ENCODE assay signal across 8 cellular contexts in genomic region chr14:104827173-104828055, GRCh38. TPM values are rescaled to one million over a fixed set of nuclear protein-coding genes. Genes with fewer than 3 reads are reported as not detected.
DNase-seq lines count a peak whose midpoint lies in the region; ATAC-seq and TF ChIP-seq lines count a peak whose summit lies in the region.

No MANE protein-coding gene starts in this region.

- DNase-seq in A673 (ENCODE audit: low spot score) (peak; percentile 56), GM19238 (ENCODE audit: insufficient read length, low spot score) (peak; percentile 76), NCI-H526 treated with DMSO at 0.1 percent for 48 hours (lab: John Stamatoyannopoulos, UW) (peak; percentile 32), erythroblast (lab: John Stamatoyannopoulos, UW) (peak; percentile 57 to 65), upper lobe of right lung (peak; percentile 81)
- peak; percentile 62 for DNase-seq in activated CD8-positive, alpha-beta T cell treated with anti-CD3 and anti-CD28 coated beads, Interleukin-2, amount 10 ng/mL, durations not matched to agents 7 days and 5 days
- DNase-seq in natural killer cell treated with Interleukin-12 subunit alpha and Interleukin-12 subunit beta and Interleukin-15 and Interleukin-18, amount 100 ng/mL, for 72 hours (ENCODE audit: low spot score) = no peak

- peak; percentile 35; the same call in 1 of the 2 replicates for TF ChIP-seq CTCF in A673 (conservative IDR thresholded peaks at IDR 0.05; ENCODE audit: low read depth, low read length)
- TF ChIP-seq CTCF in upper lobe of right lung (IDR thresholded peaks at IDR 0.05) = peak; percentile 46

- ATAC-seq in activated CD8-positive, alpha-beta T cell treated with anti-CD3 and anti-CD28 coated beads, Interleukin-2, amount 10 ng/mL, durations not matched to agents 7 days and 5 days = peak; percentile 59
- ATAC-seq in natural killer cell treated with Interleukin-12 subunit alpha and Interleukin-12 subunit beta and Interleukin-15 and Interleukin-18, amount 100 ng/mL, for 72 hours = peak; percentile 50 to 65
- ATAC-seq in upper lobe of right lung = peak; percentile 62
- ATAC-seq in GM19452 (IDR thresholded peaks at IDR 0.05; ENCODE audit: unreplicated experiment) = no peak

- H3K4me1 ChIP-seq in A673 (ENCODE audit: insufficient read depth, low read length, poor library complexity, severe bottlenecking) (peaks cover 7% of the 10 kb centered on the region), upper lobe of right lung (peaks cover 16% of the 10 kb centered on the region)

- no TSS peak for BruUV-seq in A673 (replicated peaks; lab: Mats Ljungman, UMichigan)

- H3K4me1 Mint-ChIP-seq in activated CD8-positive, alpha-beta T cell treated with anti-CD3 and anti-CD28 coated beads, Interleukin-2, amount 10 ng/mL, durations not matched to agents 7 days and 5 days (ENCODE audit: low read depth) = peaks cover 16% of the 10 kb centered on the region
- peaks cover 19 to 23% of the 10 kb centered on the region in 2 donors for H3K4me1 Mint-ChIP-seq in natural killer cell treated with Interleukin-12 subunit alpha and Interleukin-12 subunit beta and Interleukin-15 and Interleukin-18, amount 100 ng/mL, for 72 hours (ENCODE audit: low read depth in 2 of 2)

- H3K9me3 Mint-ChIP-seq in activated CD8-positive, alpha-beta T cell treated with anti-CD3 and anti-CD28 coated beads, Interleukin-2, amount 10 ng/mL, durations not matched to agents 7 days and 5 days (ENCODE audit: insufficient read depth) = no peaks in the 10 kb centered on the region
- H3K9me3 Mint-ChIP-seq in natural killer cell treated with Interleukin-12 subunit alpha and Interleukin-12 subunit beta and Interleukin-15 and Interleukin-18, amount 100 ng/mL, for 72 hours = peaks cover 7% of the 10 kb centered on the region

- H3K27me3 ChIP-seq in A673 (replicated peaks; ENCODE audit: insufficient read depth, low read depth, low read length, poor library complexity) (no peaks in the 10 kb centered on the region), upper lobe of right lung (no peaks in the 10 kb centered on the region)

- POLR2A ChIA-PET in A673 (lab: Charles Lee; ENCODE audit: low non-redundant PET) = no interaction called here
- POLR2A ChIA-PET in activated CD8-positive, alpha-beta T cell treated with anti-CD3 and anti-CD28 coated beads, Interleukin-2, amount 10 ng/mL, durations not matched to agents 7 days and 5 days (lab: Charles Lee) = interaction anchor here (1.8 kb wide), 1 partner anchor 26 kb away, joined by 8 read pairs; the partner anchor contains the start of gene ZBTB42

- H3K4me3 Mint-ChIP-seq in activated CD8-positive, alpha-beta T cell treated with anti-CD3 and anti-CD28 coated beads, Interleukin-2, amount 10 ng/mL, durations not matched to agents 7 days and 5 days = peak overlapping the region; percentile 58
- H3K4me3 Mint-ChIP-seq in natural killer cell treated with Interleukin-12 subunit alpha and Interleukin-12 subunit beta and Interleukin-15 and Interleukin-18, amount 100 ng/mL, for 72 hours = peak overlapping the region; percentile 79

- H3K27me3 Mint-ChIP-seq in activated CD8-positive, alpha-beta T cell treated with anti-CD3 and anti-CD28 coated beads, Interleukin-2, amount 10 ng/mL, durations not matched to agents 7 days and 5 days (ENCODE audit: low read depth) = peaks cover 29% of the 10 kb centered on the region
- H3K27me3 Mint-ChIP-seq in natural killer cell treated with Interleukin-12 subunit alpha and Interleukin-12 subunit beta and Interleukin-15 and Interleukin-18, amount 100 ng/mL, for 72 hours = peaks cover 12 to 19% of the 10 kb centered on the region in 2 donors

- H3K9me3 ChIP-seq in A673 (ENCODE audit: low read depth, low read length, poor library complexity, severe bottlenecking) (no peaks in the 10 kb centered on the region), upper lobe of right lung (no peaks in the 10 kb centered on the region)

- H3K36me3 Mint-ChIP-seq in activated CD8-positive, alpha-beta T cell treated with anti-CD3 and anti-CD28 coated beads, Interleukin-2, amount 10 ng/mL, durations not matched to agents 7 days and 5 days (ENCODE audit: low read depth) = no peaks in the 10 kb centered on the region
- peaks cover 6% of the 10 kb centered on the region for H3K36me3 Mint-ChIP-seq in natural killer cell treated with Interleukin-12 subunit alpha and Interleukin-12 subunit beta and Interleukin-15 and Interleukin-18, amount 100 ng/mL, for 72 hours

- intact Hi-C loops in A673 (cut with micrococcal nuclease; ENCODE audit: unreplicated experiment) = loop anchor here (2.0 kb wide), 1 partner anchor 59 kb away; no protein-coding TSS in a partner anchor
- intact Hi-C loops in upper lobe of right lung (cut with DNase I) = no loop called here

- H3K4me3 ChIP-seq in A673 (ENCODE audit: low read depth, low read length, poor library complexity, severe bottlenecking) (peak overlapping the region; percentile 55), upper lobe of right lung (peak overlapping the region; percentile 64)

- no peak overlapping the region for H3K27ac ChIP-seq in A673 (ENCODE audit: low read depth, low read length, poor library complexity, severe bottlenecking)
- no peak overlapping the region for H3K27ac ChIP-seq in upper lobe of right lung

- CTCF ChIA-PET in A673 (lab: Charles Lee) = interaction anchor here (1.0 kb wide), 1 partner anchor 59 kb away, joined by 3 read pairs; no protein-coding TSS in a partner anchor
- CTCF ChIA-PET in activated CD8-positive, alpha-beta T cell treated with anti-CD3 and anti-CD28 coated beads, Interleukin-2, amount 10 ng/mL, durations not matched to agents 7 days and 5 days (lab: Charles Lee) = interaction anchor here (0.6 to 4.3 kb wide), 4 partner anchors 59 to 1140 kb away, joined by 3 to 78 read pairs (median 4); partner anchors contain the start of gene SIVA1

- no peaks in the 10 kb centered on the region for H3K36me3 ChIP-seq in A673 (ENCODE audit: insufficient read depth, low read length, poor library complexity, severe bottlenecking)
- H3K36me3 ChIP-seq in upper lobe of right lung = no peaks in the 10 kb centered on the region

- H3K27ac Mint-ChIP-seq in activated CD8-positive, alpha-beta T cell treated with anti-CD3 and anti-CD28 coated beads, Interleukin-2, amount 10 ng/mL, durations not matched to agents 7 days and 5 days = no peak overlapping the region
- no peak overlapping the region for H3K27ac Mint-ChIP-seq in natural killer cell treated with Interleukin-12 subunit alpha and Interleukin-12 subunit beta and Interleukin-15 and Interleukin-18, amount 100 ng/mL, for 72 hours

- TF ChIP-seq POLR2A in erythroblast (IDR thresholded peaks at IDR 0.05; ENCODE audit: low read length) = no peak

RNA-seq across cellular contexts. Expression of gene ZBTB42, which starts 26.5 kb away (rescaled TPM):
- total RNA-seq in A673 (2021) = 1.4 and 2.1 TPM in 2 replicates
- 1 to 10 TPM; 5.3 TPM for total RNA-seq in activated CD8-positive, alpha-beta T cell treated with anti-CD3 and anti-CD28 coated beads, Interleukin-2, amount 10 ng/mL, durations not matched to agents 7 days and 5 days
- 1 to 10 TPM; 1.3 to 3.0 TPM for total RNA-seq in natural killer cell treated with Interleukin-12 subunit alpha and Interleukin-12 subunit beta and Interleukin-15 and Interleukin-18, amount 100 ng/mL, for 72 hours
- total RNA-seq in upper lobe of right lung = 12.3 TPM

RNA-seq across cellular contexts. Expression of gene AKT1, which starts 31.9 kb away (rescaled TPM):
- total RNA-seq in A673 (2021) (123 and 142 TPM in 2 replicates), upper lobe of right lung (174 TPM)
- total RNA-seq in activated CD8-positive, alpha-beta T cell treated with anti-CD3 and anti-CD28 coated beads, Interleukin-2, amount 10 ng/mL, durations not matched to agents 7 days and 5 days = 100 to 1,000 TPM; 217 to 222 TPM
- 100 to 1,000 TPM; 128 to 229 TPM for total RNA-seq in natural killer cell treated with Interleukin-12 subunit alpha and Interleukin-12 subunit beta and Interleukin-15 and Interleukin-18, amount 100 ng/mL, for 72 hours

RNA-seq across cellular contexts. Expression of gene CEP170B, which starts 37.7 kb away (rescaled TPM):
- 20.8 and 22.6 TPM in 2 replicates for total RNA-seq in A673 (2021)
- 1 to 10 TPM; 2.5 to 2.7 TPM for total RNA-seq in activated CD8-positive, alpha-beta T cell treated with anti-CD3 and anti-CD28 coated beads, Interleukin-2, amount 10 ng/mL, durations not matched to agents 7 days and 5 days
- 1 to 10 TPM; 3.4 to 3.8 TPM for total RNA-seq in natural killer cell treated with Interleukin-12 subunit alpha and Interleukin-12 subunit beta and Interleukin-15 and Interleukin-18, amount 100 ng/mL, for 72 hours
- 30.3 TPM for total RNA-seq in upper lobe of right lung
